ENCODE assay signal across 9 cellular contexts in genomic region chr3:87836026-87836425, GRCh38. TPM values are rescaled to one million over a fixed set of nuclear protein-coding genes. Genes with fewer than 3 reads are reported as not detected.
"Had no signal": no experiment of that assay in that cellular context is flagged by ENCODE, and none has a peak within 500 bp of the region (broad histone marks: within the 10 kb centered on the region; RNA-seq: fewer than 3 reads in every experiment).

No MANE protein-coding gene starts in this region.

- DNase-seq: H9, HCEC 1CT, IMR-90 had no signal

- FAIRE-seq: H1, H54, HTR-8/SVneo, K562 had no signal

- ATAC-seq: GM23338, K562 had no signal

- H3K4me3 ChIP-seq: GM23338, K562 had no signal

RNA-seq across cellular contexts. Expression of gene HTR1F, which starts 43.5 kb away (rescaled TPM):
- total RNA-seq: HT-29, IMR-90 had no signal
- polyA plus RNA-seq: IMR-90 had no signal
